In the genomic region with DNA sequence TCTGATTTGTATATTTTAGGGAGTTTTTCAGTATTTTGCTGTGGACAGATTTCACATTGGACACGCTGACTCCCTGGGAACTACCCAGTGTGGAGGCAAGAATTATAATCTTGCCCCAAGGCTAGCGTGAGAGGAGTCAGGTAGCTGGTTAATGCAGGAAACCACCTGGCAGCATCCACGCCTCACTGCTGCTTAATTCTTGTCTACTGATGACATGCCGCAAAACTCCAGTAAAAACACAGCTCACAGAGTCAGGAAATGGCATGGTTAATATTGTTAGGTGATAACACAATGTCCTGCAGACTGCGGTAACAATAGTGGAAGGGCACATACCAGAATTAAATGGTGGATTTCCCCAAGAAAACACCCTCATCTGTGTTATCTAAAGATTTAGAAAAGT, we compare ENCODE assay signal across 20 cellular contexts.
DNase-seq lines count a peak whose midpoint lies in the region; ATAC-seq, FAIRE-seq and TF ChIP-seq lines count a peak whose summit lies in the region.
"Had no signal": no experiment of that assay in that cellular context is flagged by ENCODE, and none has a peak within 500 bp of the region (broad histone marks: within the 10 kb centered on the region; RNA-seq: fewer than 3 reads in every experiment).

No MANE protein-coding gene starts in this region.

- H3K36me3 Mint-ChIP-seq in astrocyte (ENCODE audit: low read depth, unreplicated experiment) (peaks cover 3% of the 10 kb centered on the region), nephron (ENCODE audit: low read depth) (no peaks in the 10 kb centered on the region), nephron progenitor cell (ENCODE audit: low read depth) (no peaks in the 10 kb centered on the region)
- H3K36me3 Mint-ChIP-seq: activated CD4-positive, alpha-beta memory T cell treated with anti-CD3 and anti-CD28 coated beads for 36 hours; activated naive CD8-positive, alpha-beta T cell; IgD-negative memory B cell had no signal

- H3K9me3 ChIP-seq in astrocyte (ENCODE audit: insufficient read depth, low read depth, low read length) (no peaks in the 10 kb centered on the region), right atrium auricular region (no peaks in the 10 kb centered on the region)
- H3K9me3 ChIP-seq: thoracic aorta had no signal

- peaks cover 4% of the 10 kb centered on the region for H3K36me3 ChIP-seq in astrocyte (ENCODE audit: insufficient read depth, low read length)
- no peaks in the 10 kb centered on the region for H3K36me3 ChIP-seq in right atrium auricular region
- H3K36me3 ChIP-seq: thoracic aorta had no signal

- no peak overlapping the region for H2AFZ ChIP-seq in astrocyte (ENCODE audit: low read depth, low read length)
- H2AFZ ChIP-seq: PC-9 had no signal

- H3K27ac Mint-ChIP-seq in astrocyte (ENCODE audit: unreplicated experiment): no peak overlapping the region
- peak overlapping the region in 2 of 3 experiments; percentile 48 to 62 for H3K27ac Mint-ChIP-seq in nephron
- H3K27ac Mint-ChIP-seq in nephron progenitor cell: no peak overlapping the region
- H3K27ac Mint-ChIP-seq: activated CD4-positive, alpha-beta memory T cell treated with anti-CD3 and anti-CD28 coated beads for 36 hours; activated naive CD8-positive, alpha-beta T cell; B cell; IgD-negative memory B cell had no signal

- peak; percentile 57 for ATAC-seq in GM18520 (IDR thresholded peaks at IDR 0.05; ENCODE audit: unreplicated experiment)
- peak; percentile 70 for ATAC-seq in HG02642 (IDR thresholded peaks at IDR 0.05; ENCODE audit: poor library complexity, unreplicated experiment)
- ATAC-seq: left lobe of liver had no signal

- no peaks in the 10 kb centered on the region for H3K4me1 ChIP-seq in astrocyte (ENCODE audit: insufficient read depth, low read length)
- H3K4me1 ChIP-seq in right atrium auricular region: peaks cover 0 to 2% of the 10 kb centered on the region in 2 donors

- no peak overlapping the region for H3K27ac ChIP-seq in astrocyte (ENCODE audit: low read depth, low read length)
- H3K27ac ChIP-seq in right atrium auricular region: no peak overlapping the region
- H3K27ac ChIP-seq: PC-9, SK-N-MC, thoracic aorta had no signal

- no peak for FAIRE-seq in astrocyte (lab: Jason Lieb, UNC)
- FAIRE-seq: G401.6 had no signal

- no peaks in the 10 kb centered on the region for H4K20me1 ChIP-seq in astrocyte (ENCODE audit: insufficient read depth, low read length)

- H3K27me3 ChIP-seq in astrocyte (ENCODE audit: insufficient read depth, low read length): no peaks in the 10 kb centered on the region
- H3K27me3 ChIP-seq in right atrium auricular region: no peaks in the 10 kb centered on the region

- H3K4me1 Mint-ChIP-seq in astrocyte (ENCODE audit: low read depth, unreplicated experiment) (peaks cover 8% of the 10 kb centered on the region), nephron (peaks cover 48% of the 10 kb centered on the region), nephron progenitor cell (peaks cover 27% of the 10 kb centered on the region)
- H3K4me1 Mint-ChIP-seq: B cell had no signal

- no peak for TF ChIP-seq CTCF in astrocyte (IDR thresholded peaks at IDR 0.05; ENCODE audit: insufficient read depth, low read depth, low read length)
- TF ChIP-seq CTCF in nephron (IDR thresholded peaks at IDR 0.05; ENCODE audit: unreplicated experiment in 3 of 3): no peak
- no peak for TF ChIP-seq CTCF in nephron progenitor cell (IDR thresholded peaks at IDR 0.05)
- no peak for TF ChIP-seq CTCF in right atrium auricular region (IDR thresholded peaks at IDR 0.05)

- H3K4me3 ChIP-seq in astrocyte (ENCODE audit: insufficient read depth, low read depth, low read length): no peak overlapping the region
- no peak overlapping the region for H3K4me3 ChIP-seq in right atrium auricular region
- H3K4me3 ChIP-seq: PC-9, SK-N-MC, thoracic aorta had no signal

- no peak overlapping the region for H3K4me2 ChIP-seq in astrocyte (ENCODE audit: low read length)
- H3K4me2 ChIP-seq: PC-9 had no signal

- H3K4me3 Mint-ChIP-seq in astrocyte (ENCODE audit: unreplicated experiment) (no peak overlapping the region), nephron (no peak overlapping the region), nephron progenitor cell (no peak overlapping the region)
- H3K4me3 Mint-ChIP-seq: activated CD4-positive, alpha-beta memory T cell treated with anti-CD3 and anti-CD28 coated beads for 36 hours; activated naive CD8-positive, alpha-beta T cell; B cell; IgD-negative memory B cell had no signal

- no peaks in the 10 kb centered on the region for H3K79me2 ChIP-seq in astrocyte (ENCODE audit: insufficient read depth, low read length)

- H3K9me3 Mint-ChIP-seq in astrocyte (ENCODE audit: unreplicated experiment): no peaks in the 10 kb centered on the region
- no peaks in the 10 kb centered on the region for H3K9me3 Mint-ChIP-seq in nephron
- H3K9me3 Mint-ChIP-seq in nephron progenitor cell: no peaks in the 10 kb centered on the region
- H3K9me3 Mint-ChIP-seq: activated CD4-positive, alpha-beta memory T cell treated with anti-CD3 and anti-CD28 coated beads for 36 hours had no signal

- no peaks in the 10 kb centered on the region for H3K27me3 Mint-ChIP-seq in astrocyte (ENCODE audit: low read depth, unreplicated experiment)
- peaks cover 3% of the 10 kb centered on the region for H3K27me3 Mint-ChIP-seq in nephron (ENCODE audit: low read depth)
- peaks cover 13% of the 10 kb centered on the region for H3K27me3 Mint-ChIP-seq in nephron progenitor cell (ENCODE audit: low read depth, poor library complexity)
- H3K27me3 Mint-ChIP-seq: activated CD4-positive, alpha-beta memory T cell treated with anti-CD3 and anti-CD28 coated beads for 36 hours; B cell had no signal

- no peak overlapping the region for H3K9ac ChIP-seq in astrocyte (ENCODE audit: low read length)

- DNase-seq in astrocyte (ENCODE audit: low read depth) (peak; percentile 67), nephron progenitor cell (no peak), HK-2 (ENCODE audit: unreplicated experiment) (no peak), right atrium auricular region (ENCODE audit: low spot score) (no peak), EL (no peak)
- DNase-seq: activated CD4-positive, alpha-beta memory T cell treated with anti-CD3 and anti-CD28 coated beads for 36 hours; activated T-cell treated with anti-CD3 and anti-CD28 coated beads, Interleukin-2, amount 50 U/mL, for 48 hours; effector CD4-positive, alpha-beta T cell; NCI-H748 treated with DMSO at 0.1 percent for 48 hours; PC-9 had no signal

Comparison
In these comparisons a context has a peak if more than half of its experiments do, and no peak if none do; other contexts are left out.
1. H3K27ac Mint-ChIP-seq: peak in nephron (2 of 3); none in astrocyte (single experiment) and nephron progenitor cell (single experiment).